26 cellular contexts compared by ENCODE assay signal in genomic region chr5:141715340-141715905, GRCh38. TPM values are rescaled to one million over a fixed set of nuclear protein-coding genes. Genes with fewer than 3 reads are reported as not detected.
DNase-seq lines count a peak whose midpoint lies in the region; ATAC-seq and TF ChIP-seq lines count a peak whose summit lies in the region.
"Had no signal": no experiment of that assay in that cellular context is flagged by ENCODE, and none has a peak within 500 bp of the region (broad histone marks: within the 10 kb centered on the region; RNA-seq: fewer than 3 reads in every experiment).

No MANE protein-coding gene starts in this region.

- H3K9me3 ChIP-seq in breast epithelium: no peaks in the 10 kb centered on the region
- H3K9me3 ChIP-seq: left lung, thoracic aorta had no signal

- ATAC-seq in HG02870 (IDR thresholded peaks at IDR 0.05; ENCODE audit: unreplicated experiment): no peak
- no peak for ATAC-seq in activated T-cell treated with anti-CD3 and anti-CD28 coated beads, Interleukin-2, amount 50 U/mL, for 72 hours (replicated peaks in 1 of 2)
- no peak for ATAC-seq in Right ventricle myocardium inferior
- ATAC-seq: left lung; stimulated activated naive CD8-positive, alpha-beta T cell treated with anti-CD3 and anti-CD28 coated beads, Interleukin-15, Interleukin-2, amounts not matched to agents 100 U/mL and 50 U/mL, for 24 hours had no signal

- peak overlapping the region; percentile 6 for H3K4me3 Mint-ChIP-seq in MCF 10A (ENCODE audit: unreplicated experiment)
- H3K4me3 Mint-ChIP-seq in brain: no peak overlapping the region
- H3K4me3 Mint-ChIP-seq in activated T-cell treated with anti-CD3 and anti-CD28 coated beads, Interleukin-2, amount 50 U/mL, for 72 hours: no peak overlapping the region
- H3K4me3 Mint-ChIP-seq in T-helper 2 cell treated with Interferon-gamma antibody and Interleukin-4, amounts not matched to agents 5 μg/mL and 100 μg/mL, for 36 hours: no peak overlapping the region
- H3K4me3 Mint-ChIP-seq: CD8-positive, alpha-beta memory T cell; naive B cell had no signal

- no TSS peak for BruUV-seq in MCF 10A (replicated peaks; lab: Mats Ljungman, UMichigan)

- TF ChIP-seq CTCF in MCF 10A (IDR thresholded peaks at IDR 0.05; ENCODE audit: unreplicated experiment) (no peak), breast epithelium (IDR thresholded peaks at IDR 0.05) (no peak), brain (conservative IDR thresholded peaks at IDR 0.05) (no peak)

- H3K36me3 ChIP-seq in breast epithelium: no peaks in the 10 kb centered on the region
- H3K36me3 ChIP-seq: left lung, thoracic aorta, WERI-Rb-1 had no signal

- intact Hi-C loops in MCF 10A (cut with micrococcal nuclease): no loop called here
- intact Hi-C loops in breast epithelium (cut with DNase I; ENCODE audit: low total_unique reads): no loop called here
- intact Hi-C loops in Right ventricle myocardium inferior (cut with DNase I): no loop called here

- H3K9me3 Mint-ChIP-seq in MCF 10A (ENCODE audit: unreplicated experiment): no peaks in the 10 kb centered on the region
- no peaks in the 10 kb centered on the region for H3K9me3 Mint-ChIP-seq in brain
- no peaks in the 10 kb centered on the region for H3K9me3 Mint-ChIP-seq in activated T-cell treated with anti-CD3 and anti-CD28 coated beads, Interleukin-2, amount 50 U/mL, for 72 hours
- H3K9me3 Mint-ChIP-seq in T-helper 2 cell treated with Interferon-gamma antibody and Interleukin-4, amounts not matched to agents 5 μg/mL and 100 μg/mL, for 36 hours: no peaks in the 10 kb centered on the region
- H3K9me3 Mint-ChIP-seq: CD8-positive, alpha-beta memory T cell had no signal

- H3K27ac Mint-ChIP-seq in MCF 10A (ENCODE audit: low read depth, unreplicated experiment): no peak overlapping the region
- H3K27ac Mint-ChIP-seq in brain: peak overlapping the region in 3 of 5 experiments; percentile 73 to 89 (median 81)
- no peak overlapping the region for H3K27ac Mint-ChIP-seq in activated T-cell treated with anti-CD3 and anti-CD28 coated beads, Interleukin-2, amount 50 U/mL, for 72 hours
- no peak overlapping the region for H3K27ac Mint-ChIP-seq in T-helper 2 cell treated with Interferon-gamma antibody and Interleukin-4, amounts not matched to agents 5 μg/mL and 100 μg/mL, for 36 hours
- H3K27ac Mint-ChIP-seq: CD8-positive, alpha-beta memory T cell had no signal

- no peak for TF ChIP-seq POLR2A in breast epithelium (IDR thresholded peaks at IDR 0.05)

- CTCF ChIA-PET in MCF 10A (lab: Yijun Ruan, JAX): interaction anchor here (0.5 to 3.9 kb wide), 11 partner anchors 13 to 393 kb away, joined by 3 to 37 read pairs (median 3); partner anchors contain the start of genes PCDH1 and PCDHGA2

- H3K4me1 Mint-ChIP-seq in MCF 10A (ENCODE audit: insufficient read depth, unreplicated experiment) (peaks cover 37% of the 10 kb centered on the region), brain (peaks cover 34% of the 10 kb centered on the region)
- no peaks in the 10 kb centered on the region for H3K4me1 Mint-ChIP-seq in activated T-cell treated with anti-CD3 and anti-CD28 coated beads, Interleukin-2, amount 50 U/mL, for 72 hours (ENCODE audit: low read depth)
- H3K4me1 Mint-ChIP-seq in T-helper 2 cell treated with Interferon-gamma antibody and Interleukin-4, amounts not matched to agents 5 μg/mL and 100 μg/mL, for 36 hours (ENCODE audit: low read depth): peaks cover 6% of the 10 kb centered on the region
- H3K4me1 Mint-ChIP-seq: CD8-positive, alpha-beta memory T cell; naive B cell had no signal

- H3K36me3 Mint-ChIP-seq in MCF 10A (ENCODE audit: insufficient read depth, unreplicated experiment) (no peaks in the 10 kb centered on the region), brain (no peaks in the 10 kb centered on the region)
- H3K36me3 Mint-ChIP-seq in activated T-cell treated with anti-CD3 and anti-CD28 coated beads, Interleukin-2, amount 50 U/mL, for 72 hours (ENCODE audit: insufficient read depth in 2 of 2): peaks cover 0 to under 1% of the 10 kb centered on the region in 2 donors
- H3K36me3 Mint-ChIP-seq in T-helper 2 cell treated with Interferon-gamma antibody and Interleukin-4, amounts not matched to agents 5 μg/mL and 100 μg/mL, for 36 hours (ENCODE audit: low read depth): no peaks in the 10 kb centered on the region
- H3K36me3 Mint-ChIP-seq: CD8-positive, alpha-beta memory T cell; naive B cell had no signal

- H3K4me1 ChIP-seq in breast epithelium: no peaks in the 10 kb centered on the region

- no peak overlapping the region for H3K4me3 ChIP-seq in breast epithelium
- H3K4me3 ChIP-seq: dorsolateral prefrontal cortex, left lung, thoracic aorta had no signal

- H3K27me3 Mint-ChIP-seq in MCF 10A (ENCODE audit: insufficient read depth, unreplicated experiment) (no peaks in the 10 kb centered on the region), brain (peaks cover 4% of the 10 kb centered on the region)
- H3K27me3 Mint-ChIP-seq in activated T-cell treated with anti-CD3 and anti-CD28 coated beads, Interleukin-2, amount 50 U/mL, for 72 hours (ENCODE audit: low read depth): peaks cover 21% of the 10 kb centered on the region
- peaks cover 9% of the 10 kb centered on the region for H3K27me3 Mint-ChIP-seq in T-helper 2 cell treated with Interferon-gamma antibody and Interleukin-4, amounts not matched to agents 5 μg/mL and 100 μg/mL, for 36 hours (ENCODE audit: low read depth)

- no peak overlapping the region for H3K27ac ChIP-seq in breast epithelium
- H3K27ac ChIP-seq: KMS-11, left lung, thoracic aorta, WERI-Rb-1 had no signal

- no peaks in the 10 kb centered on the region for H3K27me3 ChIP-seq in breast epithelium
- H3K27me3 ChIP-seq: dorsolateral prefrontal cortex had no signal

- POLR2A ChIA-PET in MCF 10A (lab: Yijun Ruan, JAX): interaction anchor here (0.7 to 2.3 kb wide), 8 partner anchors 16 to 253 kb away, joined by 3 to 7 read pairs (median 3); partner anchors contain the start of gene RNF14

- DNase-seq in MCF 10A (ENCODE audit: unreplicated experiment) (peak; percentile 52), breast epithelium (ENCODE audit: low spot score in 2 of 2) (no peak), NCI-H2227 treated with DMSO at 0.1 percent for 48 hours (lab: John Stamatoyannopoulos, UW) (peak; percentile 37), Right ventricle myocardium inferior (ENCODE audit: missing footprints) (no peak)
- DNase-seq in activated T-cell treated with anti-CD3 and anti-CD28 coated beads, Interleukin-2, amount 50 U/mL, for 72 hours: no peak
- DNase-seq in T-helper 2 cell treated with Interferon-gamma antibody and Interleukin-4, amounts not matched to agents 5 μg/mL and 100 μg/mL, for 36 hours (ENCODE audit: low spot score): no peak
- DNase-seq: activated CD4-positive, alpha-beta T cell treated with anti-CD3 and anti-CD28 coated beads for 48 hours; activated CD8-positive, alpha-beta memory T cell treated with anti-CD3 and anti-CD28 coated beads for 24 hours; activated gamma-delta T cell; activated T-cell treated with anti-CD3 and anti-CD28 coated beads, Interleukin-2, amount 50 U/mL, for 1 hour; CD8-positive, alpha-beta memory T cell; DMS153; left lung; MV-4-11; naive B cell; NCI-H1930; occipital lobe; SHP77; stimulated activated naive CD8-positive, alpha-beta T cell treated with anti-CD3 and anti-CD28 coated beads, Interleukin-15, Interleukin-2, amounts not matched to agents 100 U/mL and 50 U/mL, for 24 hours had no signal

RNA-seq across cellular contexts. Expression of gene ARAP3, which starts 33.4 kb away (rescaled TPM):
- total RNA-seq in MCF 10A (2022): 19.8 and 22.8 TPM in 2 replicates
- total RNA-seq in breast epithelium: 10 to 100 TPM in 1 of 3 donors, 1 to 10 TPM in 2; 2.6 to 12.1 (median 5.9) TPM
- 3.5 TPM for polyA plus RNA-seq in brain (ENCODE audit: insufficient read depth, low read depth, low replicate concordance)
- total RNA-seq in activated T-cell treated with anti-CD3 and anti-CD28 coated beads, Interleukin-2, amount 50 U/mL, for 72 hours: 1 to 10 TPM; 3.2 to 4.1 TPM
- total RNA-seq in Right ventricle myocardium inferior: 14.7 TPM
- total RNA-seq: G401 had no signal

Comparison
In these comparisons a context has a peak if more than half of its experiments do, and no peak if none do; other contexts are left out.
1. DNase-seq: peak in MCF 10A (single experiment) and NCI-H2227 treated with DMSO at 0.1 percent for 48 hours (single experiment); none in breast epithelium (0 of 2), activated T-cell treated with anti-CD3 and anti-CD28 coated beads, Interleukin-2, amount 50 U/mL, for 72 hours (0 of 2), T-helper 2 cell treated with Interferon-gamma antibody and Interleukin-4, amounts not matched to agents 5 μg/mL and 100 μg/mL, for 36 hours (single experiment) and Right ventricle myocardium inferior (single experiment).
2. H3K27ac Mint-ChIP-seq: peak in brain (3 of 5); none in MCF 10A (single experiment), activated T-cell treated with anti-CD3 and anti-CD28 coated beads, Interleukin-2, amount 50 U/mL, for 72 hours (single experiment) and T-helper 2 cell treated with Interferon-gamma antibody and Interleukin-4, amounts not matched to agents 5 μg/mL and 100 μg/mL, for 36 hours (single experiment).